In genomic region chr7:44658979-44659378, GRCh38 we compare ENCODE assay signal across 7 cellular contexts.
"Had no signal": no experiment of that assay in that cellular context is flagged by ENCODE, and none has a peak within 500 bp of the region (broad histone marks: within the 10 kb centered on the region; RNA-seq: fewer than 3 reads in every experiment).

No MANE protein-coding gene starts in this region.

- H3K27me3 Mint-ChIP-seq: IgD-negative memory B cell had no signal

- H3K27ac Mint-ChIP-seq: GM23338, H9, IgD-negative memory B cell had no signal

- ATAC-seq: GM23338, HepG2 had no signal

- H3K4me3 Mint-ChIP-seq: GM23338, H9, IgD-negative memory B cell had no signal

- DNase-seq: H9, HCEC 1CT, KG1 had no signal

- FAIRE-seq: H1, HepG2 had no signal

- H3K4me1 Mint-ChIP-seq: GM23338, H9 had no signal
